In genomic region chr6:139448094-139448649, GRCh38 we compare ENCODE assay signal across 8 cellular contexts.
DNase-seq lines count a peak whose midpoint lies in the region; ATAC-seq and TF ChIP-seq lines count a peak whose summit lies in the region.
"Had no signal": no experiment of that assay in that cellular context is flagged by ENCODE, and none has a peak within 500 bp of the region (broad histone marks: within the 10 kb centered on the region; RNA-seq: fewer than 3 reads in every experiment).

No MANE protein-coding gene starts in this region.

- H3K27me3 ChIP-seq in upper lobe of left lung: no peaks in the 10 kb centered on the region
- H3K27me3 ChIP-seq: neutrophil had no signal

- DNase-seq in NCI-H226 (peak; percentile 63), upper lobe of left lung (no peak), NCI-H748 treated with DMSO at 0.1 percent for 48 hours (lab: John Stamatoyannopoulos, UW) (no peak), NCI-H1417 (lab: John Stamatoyannopoulos, UW) (no peak)

- no peak for TF ChIP-seq EP300 in upper lobe of left lung (IDR thresholded peaks at IDR 0.05)

- no peaks in the 10 kb centered on the region for H3K4me1 ChIP-seq in upper lobe of left lung

- no peaks in the 10 kb centered on the region for H3K9me3 Mint-ChIP-seq in stimulated activated memory B cell treated with anti-CD40 and anti-IgM and Interleukin-4, amounts not matched to agents 10 μg/mL and 1 μg/mL and 100 μg/mL, for 72 hours

- H3K4me3 ChIP-seq in upper lobe of left lung: no peak overlapping the region

- H3K27ac Mint-ChIP-seq in stimulated activated memory B cell treated with anti-CD40 and anti-IgM and Interleukin-4, amounts not matched to agents 10 μg/mL and 1 μg/mL and 100 μg/mL, for 72 hours: peak overlapping the region; percentile 17

- ATAC-seq in GM19324 (IDR thresholded peaks at IDR 0.05; ENCODE audit: low FRiP score, unreplicated experiment) (peak; percentile 64), HG02840 (IDR thresholded peaks at IDR 0.05; ENCODE audit: low FRiP score, unreplicated experiment) (peak; percentile 92), upper lobe of left lung (ENCODE audit: low FRiP score in 2 of 2) (no peak)
- peak; percentile 67 for ATAC-seq in stimulated activated memory B cell treated with anti-CD40 and anti-IgM and Interleukin-4, amounts not matched to agents 10 μg/mL and 1 μg/mL and 100 μg/mL, for 72 hours

- TF ChIP-seq POLR2A in upper lobe of left lung (IDR thresholded peaks at IDR 0.05): no peak

- TF ChIP-seq CTCF in upper lobe of left lung (IDR thresholded peaks at IDR 0.05): no peak

- H3K27me3 Mint-ChIP-seq in stimulated activated memory B cell treated with anti-CD40 and anti-IgM and Interleukin-4, amounts not matched to agents 10 μg/mL and 1 μg/mL and 100 μg/mL, for 72 hours: no peaks in the 10 kb centered on the region

- no peaks in the 10 kb centered on the region for H3K36me3 ChIP-seq in upper lobe of left lung
- H3K36me3 ChIP-seq: neutrophil had no signal

- no peak overlapping the region for H3K27ac ChIP-seq in upper lobe of left lung

- peaks cover 10% of the 10 kb centered on the region for H3K36me3 Mint-ChIP-seq in stimulated activated memory B cell treated with anti-CD40 and anti-IgM and Interleukin-4, amounts not matched to agents 10 μg/mL and 1 μg/mL and 100 μg/mL, for 72 hours

- WGBS in upper lobe of left lung, 2 donors: 80 to 81% methylated on average over 1 of the region's 1 CpG

- no peaks in the 10 kb centered on the region for H3K9me3 ChIP-seq in upper lobe of left lung
- H3K9me3 ChIP-seq: neutrophil had no signal

- H3K4me1 Mint-ChIP-seq in stimulated activated memory B cell treated with anti-CD40 and anti-IgM and Interleukin-4, amounts not matched to agents 10 μg/mL and 1 μg/mL and 100 μg/mL, for 72 hours: peaks cover 29% of the 10 kb centered on the region

- no peak overlapping the region for H3K4me3 Mint-ChIP-seq in stimulated activated memory B cell treated with anti-CD40 and anti-IgM and Interleukin-4, amounts not matched to agents 10 μg/mL and 1 μg/mL and 100 μg/mL, for 72 hours

Comparison
In these comparisons a context has a peak if more than half of its experiments do, and no peak if none do; other contexts are left out.
1. ATAC-seq: peak in GM19324 (single experiment), HG02840 (single experiment) and stimulated activated memory B cell treated with anti-CD40 and anti-IgM and Interleukin-4, amounts not matched to agents 10 μg/mL and 1 μg/mL and 100 μg/mL, for 72 hours (single experiment); none in upper lobe of left lung (0 of 2).